In the genomic region with DNA sequence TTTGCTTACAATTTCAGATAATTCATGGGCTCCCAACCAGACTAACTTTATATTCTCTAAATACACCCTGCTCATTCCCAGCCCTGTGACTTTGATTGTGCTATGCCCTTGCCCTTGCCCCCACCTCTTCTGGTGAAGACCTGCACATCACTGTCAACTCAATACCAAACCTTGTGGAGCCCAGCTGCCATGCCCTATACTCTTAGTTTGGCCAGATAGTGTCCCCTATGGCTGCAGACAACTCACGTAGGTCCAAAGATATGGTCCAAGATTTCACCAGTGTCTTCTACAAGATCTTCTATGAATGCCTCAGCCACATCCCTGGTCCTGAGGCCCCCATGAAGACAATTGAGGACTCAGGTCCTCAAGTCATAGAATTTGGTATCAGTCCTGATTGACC, we compare ENCODE assay signal across 23 cellular contexts.
"Had no signal": no experiment of that assay in that cellular context is flagged by ENCODE, and none has a peak within 500 bp of the region (broad histone marks: within the 10 kb centered on the region; RNA-seq: fewer than 3 reads in every experiment).

No MANE protein-coding gene starts in this region.

- H3K4me3 ChIP-seq: ascending aorta, cardiac muscle cell had no signal

- H3K27me3 Mint-ChIP-seq: activated CD4-positive, alpha-beta T cell treated with anti-CD3 and anti-CD28 coated beads for 36 hours; activated naive CD4-positive, alpha-beta T cell treated with anti-CD3 and anti-CD28 coated beads, Interleukin-2, amount 10 ng/mL, durations not matched to agents 7 days and 5 days; activated naive CD4-positive, alpha-beta T cell treated with anti-CD3 and anti-CD28 coated beads, Interleukin-2, amount 50 U/mL, for 24 hours; activated naive CD8-positive, alpha-beta T cell; activated naive CD8-positive, alpha-beta T cell treated with anti-CD3 and anti-CD28 coated beads, Interleukin-2, amount 50 U/mL, for 24 hours; activated T-cell treated with anti-CD3 and anti-CD28 coated beads, Interleukin-2, amount 50 U/mL, for 24 hours; central memory CD8-positive, alpha-beta T cell; T-cell had no signal

- H3K36me3 Mint-ChIP-seq: activated naive CD4-positive, alpha-beta T cell treated with anti-CD3 and anti-CD28 coated beads, Interleukin-2, amount 10 ng/mL, durations not matched to agents 7 days and 5 days; activated naive CD4-positive, alpha-beta T cell treated with anti-CD3 and anti-CD28 coated beads, Interleukin-2, amount 50 U/mL, for 24 hours; activated naive CD8-positive, alpha-beta T cell; activated naive CD8-positive, alpha-beta T cell treated with anti-CD3 and anti-CD28 coated beads, Interleukin-2, amount 10 ng/mL, durations not matched to agents 7 days and 5 days; brain; T-cell; WTC11 had no signal

- DNase-seq: activated gamma-delta T cell, T1000 had no signal

- H3K4me3 Mint-ChIP-seq: activated CD4-positive, alpha-beta memory T cell treated with anti-CD3 and anti-CD28 coated beads, Interleukin-2, amount 10 ng/mL, durations not matched to agents 7 days and 5 days; activated CD4-positive, alpha-beta T cell treated with anti-CD3 and anti-CD28 coated beads for 36 hours; activated CD4-positive, alpha-beta T cell treated with anti-CD3 and anti-CD28 coated beads, Interleukin-2, amount 10 ng/mL, durations not matched to agents 7 days and 5 days; activated CD8-positive, alpha-beta T cell treated with anti-CD3 and anti-CD28 coated beads, Interleukin-2, amount 10 ng/mL, durations not matched to agents 7 days and 5 days; activated naive CD4-positive, alpha-beta T cell treated with anti-CD3 and anti-CD28 coated beads, Interleukin-2, amount 10 ng/mL, durations not matched to agents 7 days and 5 days; activated naive CD4-positive, alpha-beta T cell treated with anti-CD3 and anti-CD28 coated beads, Interleukin-2, amount 50 U/mL, for 24 hours; activated naive CD8-positive, alpha-beta T cell; activated naive CD8-positive, alpha-beta T cell treated with anti-CD3 and anti-CD28 coated beads, Interleukin-2, amount 10 ng/mL, durations not matched to agents 7 days and 5 days; activated naive CD8-positive, alpha-beta T cell treated with anti-CD3 and anti-CD28 coated beads, Interleukin-2, amount 50 U/mL, for 24 hours; activated T-cell treated with anti-CD3 and anti-CD28 coated beads, Interleukin-2, amount 50 U/mL, for 24 hours; brain; central memory CD8-positive, alpha-beta T cell; T-cell; T-helper 17 cell; WTC11 had no signal

- H3K4me1 ChIP-seq: ascending aorta had no signal

- H3K27ac ChIP-seq: ascending aorta, cardiac muscle cell, WERI-Rb-1 had no signal

- FAIRE-seq: bronchial epithelial cell had no signal

- H3K9me3 ChIP-seq: ascending aorta had no signal

- H3K27ac Mint-ChIP-seq: activated CD4-positive, alpha-beta memory T cell treated with anti-CD3 and anti-CD28 coated beads, Interleukin-2, amount 10 ng/mL, durations not matched to agents 7 days and 5 days; activated CD4-positive, alpha-beta T cell treated with anti-CD3 and anti-CD28 coated beads for 36 hours; activated CD4-positive, alpha-beta T cell treated with anti-CD3 and anti-CD28 coated beads, Interleukin-2, amount 10 ng/mL, durations not matched to agents 7 days and 5 days; activated CD8-positive, alpha-beta T cell treated with anti-CD3 and anti-CD28 coated beads, Interleukin-2, amount 10 ng/mL, durations not matched to agents 7 days and 5 days; activated naive CD4-positive, alpha-beta T cell treated with anti-CD3 and anti-CD28 coated beads, Interleukin-2, amount 10 ng/mL, durations not matched to agents 7 days and 5 days; activated naive CD4-positive, alpha-beta T cell treated with anti-CD3 and anti-CD28 coated beads, Interleukin-2, amount 50 U/mL, for 24 hours; activated naive CD8-positive, alpha-beta T cell; activated naive CD8-positive, alpha-beta T cell treated with anti-CD3 and anti-CD28 coated beads, Interleukin-2, amount 10 ng/mL, durations not matched to agents 7 days and 5 days; activated naive CD8-positive, alpha-beta T cell treated with anti-CD3 and anti-CD28 coated beads, Interleukin-2, amount 50 U/mL, for 24 hours; activated T-cell treated with anti-CD3 and anti-CD28 coated beads, Interleukin-2, amount 50 U/mL, for 24 hours; activated T-helper 2 cell treated with anti-CD3 and anti-CD28 coated beads, Interferon-gamma antibody, Interleukin-2, Interleukin-4, amounts not matched to agents 10 μg/mL and 5 μg/mL and 100 μg/mL, durations not matched to agents 14 hours and 24 hours and 36 hours; T-cell; T-helper 17 cell; WTC11 had no signal

- H3K4me1 Mint-ChIP-seq: activated CD4-positive, alpha-beta memory T cell treated with anti-CD3 and anti-CD28 coated beads, Interleukin-2, amount 10 ng/mL, durations not matched to agents 7 days and 5 days; activated CD4-positive, alpha-beta T cell treated with anti-CD3 and anti-CD28 coated beads for 36 hours; activated CD4-positive, alpha-beta T cell treated with anti-CD3 and anti-CD28 coated beads, Interleukin-2, amount 10 ng/mL, durations not matched to agents 7 days and 5 days; activated naive CD4-positive, alpha-beta T cell treated with anti-CD3 and anti-CD28 coated beads, Interleukin-2, amount 10 ng/mL, durations not matched to agents 7 days and 5 days; activated naive CD4-positive, alpha-beta T cell treated with anti-CD3 and anti-CD28 coated beads, Interleukin-2, amount 50 U/mL, for 24 hours; activated naive CD8-positive, alpha-beta T cell treated with anti-CD3 and anti-CD28 coated beads, Interleukin-2, amount 10 ng/mL, durations not matched to agents 7 days and 5 days; activated naive CD8-positive, alpha-beta T cell treated with anti-CD3 and anti-CD28 coated beads, Interleukin-2, amount 50 U/mL, for 24 hours; brain; central memory CD8-positive, alpha-beta T cell; T-cell; T-helper 17 cell had no signal

- ATAC-seq: activated CD4-positive, CD25-positive, alpha-beta regulatory T cell treated with anti-CD3 and anti-CD28 coated beads, Interleukin-2, amount 50 U/mL, for 24 hours had no signal

- H3K36me3 ChIP-seq: ascending aorta, cardiac muscle cell, WERI-Rb-1 had no signal

- H3K9me3 Mint-ChIP-seq: activated CD4-positive, alpha-beta memory T cell treated with anti-CD3 and anti-CD28 coated beads, Interleukin-2, amount 10 ng/mL, durations not matched to agents 7 days and 5 days; activated CD4-positive, alpha-beta T cell treated with anti-CD3 and anti-CD28 coated beads, Interleukin-2, amount 10 ng/mL, durations not matched to agents 7 days and 5 days; activated naive CD4-positive, alpha-beta T cell treated with anti-CD3 and anti-CD28 coated beads, Interleukin-2, amount 10 ng/mL, durations not matched to agents 7 days and 5 days; activated naive CD4-positive, alpha-beta T cell treated with anti-CD3 and anti-CD28 coated beads, Interleukin-2, amount 50 U/mL, for 24 hours; activated naive CD8-positive, alpha-beta T cell treated with anti-CD3 and anti-CD28 coated beads, Interleukin-2, amount 10 ng/mL, durations not matched to agents 7 days and 5 days; activated naive CD8-positive, alpha-beta T cell treated with anti-CD3 and anti-CD28 coated beads, Interleukin-2, amount 50 U/mL, for 24 hours; activated T-cell treated with anti-CD3 and anti-CD28 coated beads, Interleukin-2, amount 50 U/mL, for 24 hours; activated T-helper 2 cell treated with anti-CD3 and anti-CD28 coated beads, Interferon-gamma antibody, Interleukin-2, Interleukin-4, amounts not matched to agents 10 μg/mL and 5 μg/mL and 100 μg/mL, durations not matched to agents 14 hours and 24 hours and 36 hours; brain; central memory CD8-positive, alpha-beta T cell; T-cell; WTC11 had no signal

- H3K27me3 ChIP-seq: ascending aorta, cardiac muscle cell had no signal
